ENCODE assay signal across 20 cellular contexts in the genomic region with DNA sequence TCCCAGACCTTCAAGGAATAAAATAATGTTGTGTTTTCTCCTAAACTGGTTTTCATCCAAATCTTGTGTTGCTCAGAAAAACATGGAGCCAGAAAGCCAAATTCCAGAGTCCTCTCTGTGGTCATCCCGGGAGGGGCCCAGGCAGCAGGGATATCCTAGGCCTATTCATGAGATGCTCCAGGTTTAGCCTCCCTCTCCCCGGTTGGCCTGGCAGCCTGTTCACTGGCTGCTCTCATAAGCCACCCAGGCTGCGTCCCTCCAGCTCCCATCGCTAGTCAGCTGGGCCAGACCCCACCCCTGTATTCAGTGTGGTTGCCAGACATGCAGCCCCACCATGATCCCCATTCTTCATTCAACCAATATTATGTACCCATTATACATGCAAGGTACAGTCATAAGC.
"Had no signal": no experiment of that assay in that cellular context is flagged by ENCODE, and none has a peak within 500 bp of the region (broad histone marks: within the 10 kb centered on the region; RNA-seq: fewer than 3 reads in every experiment).

No MANE protein-coding gene starts in this region.

- ATAC-seq: activated naive CD4-positive, alpha-beta T cell treated with anti-CD3 and anti-CD28 coated beads, Interleukin-2, amount 50 U/mL, for 72 hours; activated T-helper 17 cell treated with anti-CD3 and anti-CD28 coated beads, Interleukin-2, amount 50 U/mL, for 72 hours; effector memory CD8-positive, alpha-beta T cell; gastroesophageal sphincter; naive thymus-derived CD4-positive, alpha-beta T cell; right cardiac atrium; stimulated activated naive CD8-positive, alpha-beta T cell treated with anti-CD3 and anti-CD28 coated beads, Interleukin-15, Interleukin-2, amounts not matched to agents 100 U/mL and 50 U/mL, for 24 hours; T-cell had no signal

- H3K27me3 Mint-ChIP-seq: brain had no signal

- H3K36me3 Mint-ChIP-seq: activated naive CD4-positive, alpha-beta T cell treated with anti-CD3 and anti-CD28 coated beads, Interleukin-2, amount 50 U/mL, for 72 hours; brain; naive thymus-derived CD4-positive, alpha-beta T cell; neural progenitor cell; T-cell had no signal

- H3K9ac ChIP-seq: neural progenitor cell had no signal

- H3K4me3 ChIP-seq: gastroesophageal sphincter, neural progenitor cell, ovary had no signal

- H3K9me3 Mint-ChIP-seq: activated naive CD4-positive, alpha-beta T cell treated with anti-CD3 and anti-CD28 coated beads, Interleukin-2, amount 50 U/mL, for 72 hours; activated T-cell treated with anti-CD3 and anti-CD28 coated beads, Interleukin-2, amount 50 U/mL, for 24 hours; activated T-helper 17 cell treated with anti-CD3 and anti-CD28 coated beads, Interleukin-2, amount 50 U/mL, for 72 hours; brain; effector memory CD8-positive, alpha-beta T cell; T-cell; T-helper 2 cell treated with Interferon-gamma antibody and Interleukin-4, amounts not matched to agents 5 μg/mL and 100 μg/mL, for 36 hours had no signal

- H3K27me3 ChIP-seq: gastroesophageal sphincter, neural progenitor cell, ovary had no signal

- H3K4me3 Mint-ChIP-seq: activated T-cell treated with anti-CD3 and anti-CD28 coated beads, Interleukin-2, amount 50 U/mL, for 24 hours; activated T-helper 17 cell treated with anti-CD3 and anti-CD28 coated beads, Interleukin-2, amount 50 U/mL, for 72 hours; brain; effector memory CD8-positive, alpha-beta T cell; naive thymus-derived CD4-positive, alpha-beta T cell; neural progenitor cell; T-cell; T-helper 2 cell treated with Interferon-gamma antibody and Interleukin-4, amounts not matched to agents 5 μg/mL and 100 μg/mL, for 36 hours had no signal

- H3K36me3 ChIP-seq: gastroesophageal sphincter, neural progenitor cell, ovary, WERI-Rb-1 had no signal

- H3K9me3 ChIP-seq: gastroesophageal sphincter, ovary had no signal

- DNase-seq: activated CD4-positive, alpha-beta T cell treated with anti-CD3 and anti-CD28 coated beads for 1 hour; activated T-cell treated with anti-CD3 and anti-CD28 coated beads, Interleukin-2, amount 50 U/mL, for 24 hours; aorta; central memory CD4-positive, alpha-beta T cell; effector memory CD8-positive, alpha-beta T cell; head of caudate nucleus; naive thymus-derived CD4-positive, alpha-beta T cell; ovary; stimulated activated CD4-positive, alpha-beta T cell treated with anti-CD3 and anti-CD28 coated beads, Interleukin-12 subunit alpha, Interleukin-12 subunit beta, amount 100 ng/mL, for 4 hours; stimulated activated CD4-positive, alpha-beta T cell treated with anti-CD3 and anti-CD28 coated beads, Interleukin-4, amount 100 ng/mL, for 4 hours; stimulated activated naive CD8-positive, alpha-beta T cell treated with anti-CD3 and anti-CD28 coated beads, Interleukin-15, Interleukin-2, amounts not matched to agents 100 U/mL and 50 U/mL, for 24 hours; T-cell; WERI-Rb-1 had no signal

- H3K27ac Mint-ChIP-seq: activated naive CD4-positive, alpha-beta T cell treated with anti-CD3 and anti-CD28 coated beads, Interleukin-2, amount 50 U/mL, for 72 hours; activated T-cell treated with anti-CD3 and anti-CD28 coated beads, Interleukin-2, amount 50 U/mL, for 24 hours; activated T-helper 17 cell treated with anti-CD3 and anti-CD28 coated beads, Interleukin-2, amount 50 U/mL, for 72 hours; brain; effector memory CD8-positive, alpha-beta T cell; naive thymus-derived CD4-positive, alpha-beta T cell; neural progenitor cell; T-cell; T-helper 2 cell treated with Interferon-gamma antibody and Interleukin-4, amounts not matched to agents 5 μg/mL and 100 μg/mL, for 36 hours had no signal

- H3K27ac ChIP-seq: gastroesophageal sphincter, neural progenitor cell, WERI-Rb-1 had no signal

- H3K4me1 ChIP-seq: gastroesophageal sphincter had no signal

- H3K4me1 Mint-ChIP-seq: activated T-helper 17 cell treated with anti-CD3 and anti-CD28 coated beads, Interleukin-2, amount 50 U/mL, for 72 hours; brain; T-cell had no signal
